9 cellular contexts compared by ENCODE assay signal in genomic region chr11:12803086-12803826, GRCh38.
DNase-seq lines count a peak whose midpoint lies in the region; ATAC-seq and TF ChIP-seq lines count a peak whose summit lies in the region.
"Had no signal": no experiment of that assay in that cellular context is flagged by ENCODE, and none has a peak within 500 bp of the region (broad histone marks: within the 10 kb centered on the region; RNA-seq: fewer than 3 reads in every experiment).

No MANE protein-coding gene starts in this region.

- peaks cover 0 to 3% (median 0%) of the 10 kb centered on the region in 5 donors for H3K36me3 ChIP-seq in subcutaneous abdominal adipose tissue (ENCODE audit: control insufficient read depth in 5 of 5, insufficient read depth in 5 of 5, low read length in 5 of 5)

- H3K36me3 Mint-ChIP-seq in brain, result no peaks in the 10 kb centered on the region

- H3K4me1 ChIP-seq in subcutaneous abdominal adipose tissue (ENCODE audit: control insufficient read depth in 5 of 5, insufficient read depth in 5 of 5, low read length in 5 of 5), result peaks cover 0 to 22% (median 9%) of the 10 kb centered on the region in 5 donors

- peaks cover 100% of the 10 kb centered on the region for H3K4me1 Mint-ChIP-seq in brain

- peak overlapping the region; percentile 86 to 96 (median 93) for H3K27ac Mint-ChIP-seq in brain

- ATAC-seq in left lobe of liver, result no peak

- no peaks in the 10 kb centered on the region for H3K9me3 ChIP-seq in subcutaneous abdominal adipose tissue (ENCODE audit: control insufficient read depth in 5 of 5, low read length in 5 of 5)

- H3K27ac ChIP-seq in subcutaneous abdominal adipose tissue (ENCODE audit: low read depth, low read length), result peak overlapping the region; percentile 12

- no peaks in the 10 kb centered on the region for H3K9me3 Mint-ChIP-seq in brain

- no peaks in the 10 kb centered on the region for H3K27me3 ChIP-seq in subcutaneous abdominal adipose tissue (ENCODE audit: control insufficient read depth in 5 of 5, insufficient read depth in 4 of 5, low read length in 5 of 5)

- DNase-seq in LHCN-M2 (ENCODE audit: low read depth) (peak; percentile 43), kidney tubule cell (ENCODE audit: low spot score) (peak; percentile 74), T-helper 1 cell (no peak), DMS153 treated with DMSO at 0.1 percent for 48 hours (lab: John Stamatoyannopoulos, UW; ENCODE audit: unreplicated experiment) (no peak), left lobe of liver (ENCODE audit: low spot score) (no peak)
- DNase-seq: activated CD4-positive, alpha-beta T cell treated with anti-CD3 and anti-CD28 coated beads for 4 hours; left ventricle myocardium superior had no signal

- H3K9ac ChIP-seq in subcutaneous abdominal adipose tissue (ENCODE audit: low read length in 5 of 5), result no peak overlapping the region

- no peak overlapping the region for H3K4me3 ChIP-seq in subcutaneous abdominal adipose tissue (ENCODE audit: low read depth in 1 of 5, low read length in 5 of 5)

- H3K27me3 Mint-ChIP-seq in brain, result no peaks in the 10 kb centered on the region

- H3K4me3 Mint-ChIP-seq in brain, result peak overlapping the region; percentile 50 to 76 (median 65)

- TF ChIP-seq CTCF in brain (conservative IDR thresholded peaks at IDR 0.05), result no peak

Comparison
In these comparisons a context has a peak if more than half of its experiments do, and no peak if none do; other contexts are left out.
1. DNase-seq: peak in LHCN-M2 (single experiment) and kidney tubule cell (single experiment); none in T-helper 1 cell (0 of 5), DMS153 treated with DMSO at 0.1 percent for 48 hours (single experiment) and left lobe of liver (single experiment).